ENCODE assay signal across 14 cellular contexts in genomic region chr9:13524245-13524644, GRCh38.
"Had no signal": no experiment of that assay in that cellular context is flagged by ENCODE, and none has a peak within 500 bp of the region (broad histone marks: within the 10 kb centered on the region; RNA-seq: fewer than 3 reads in every experiment).

No MANE protein-coding gene starts in this region.

- H3K9me3 ChIP-seq: left lung, transverse colon had no signal

- H3K36me3 Mint-ChIP-seq: activated naive CD4-positive, alpha-beta T cell treated with anti-CD3 and anti-CD28 coated beads, Interleukin-2, amount 50 U/mL, for 24 hours; memory B cell had no signal

- H3K4me1 Mint-ChIP-seq: activated naive CD4-positive, alpha-beta T cell treated with anti-CD3 and anti-CD28 coated beads, Interleukin-2, amount 50 U/mL, for 24 hours; memory B cell had no signal

- H3K4me3 ChIP-seq: coronary artery, left lung, transverse colon had no signal

- H3K4me3 Mint-ChIP-seq: activated naive CD4-positive, alpha-beta T cell treated with anti-CD3 and anti-CD28 coated beads, Interleukin-2, amount 50 U/mL, for 24 hours; activated T-cell treated with anti-CD3 and anti-CD28 coated beads, Interleukin-2, amount 50 U/mL, for 24 hours; memory B cell; nephron; T-helper 2 cell treated with Interferon-gamma antibody and Interleukin-4, amounts not matched to agents 5 μg/mL and 100 μg/mL, for 36 hours had no signal

- H3K27ac ChIP-seq: coronary artery, left lung, transverse colon had no signal

- H3K27me3 Mint-ChIP-seq: activated naive CD4-positive, alpha-beta T cell treated with anti-CD3 and anti-CD28 coated beads, Interleukin-2, amount 50 U/mL, for 24 hours; activated T-cell treated with anti-CD3 and anti-CD28 coated beads, Interleukin-2, amount 50 U/mL, for 24 hours; memory B cell had no signal

- H3K36me3 ChIP-seq: left lung, transverse colon had no signal

- H3K27ac Mint-ChIP-seq: activated naive CD4-positive, alpha-beta T cell treated with anti-CD3 and anti-CD28 coated beads, Interleukin-2, amount 50 U/mL, for 24 hours; activated T-cell treated with anti-CD3 and anti-CD28 coated beads, Interleukin-2, amount 50 U/mL, for 24 hours; memory B cell; nephron; T-helper 2 cell treated with Interferon-gamma antibody and Interleukin-4, amounts not matched to agents 5 μg/mL and 100 μg/mL, for 36 hours had no signal

- DNase-seq: activated CD4-positive, alpha-beta T cell treated with anti-CD3 and anti-CD28 coated beads, Interleukin-2, amount 50 U/mL, for 4 hours; activated effector memory CD4-positive, alpha-beta T cell treated with Interleukin-2 at 50 U/mL for 16 hours; activated T-cell treated with anti-CD3 and anti-CD28 coated beads, Interleukin-2, amount 50 U/mL, for 24 hours; effector CD8-positive, alpha-beta T cell; left lung; stimulated activated naive CD4-positive, alpha-beta T cell; substantia nigra; transverse colon had no signal

- H3K9me3 Mint-ChIP-seq: activated naive CD4-positive, alpha-beta T cell treated with anti-CD3 and anti-CD28 coated beads, Interleukin-2, amount 50 U/mL, for 24 hours; memory B cell had no signal

- H3K4me1 ChIP-seq: left lung, transverse colon had no signal

- FAIRE-seq: islet of Langerhans had no signal

- H3K27me3 ChIP-seq: left lung, transverse colon had no signal
